ENCODE assay signal across 9 cellular contexts in the genomic region with DNA sequence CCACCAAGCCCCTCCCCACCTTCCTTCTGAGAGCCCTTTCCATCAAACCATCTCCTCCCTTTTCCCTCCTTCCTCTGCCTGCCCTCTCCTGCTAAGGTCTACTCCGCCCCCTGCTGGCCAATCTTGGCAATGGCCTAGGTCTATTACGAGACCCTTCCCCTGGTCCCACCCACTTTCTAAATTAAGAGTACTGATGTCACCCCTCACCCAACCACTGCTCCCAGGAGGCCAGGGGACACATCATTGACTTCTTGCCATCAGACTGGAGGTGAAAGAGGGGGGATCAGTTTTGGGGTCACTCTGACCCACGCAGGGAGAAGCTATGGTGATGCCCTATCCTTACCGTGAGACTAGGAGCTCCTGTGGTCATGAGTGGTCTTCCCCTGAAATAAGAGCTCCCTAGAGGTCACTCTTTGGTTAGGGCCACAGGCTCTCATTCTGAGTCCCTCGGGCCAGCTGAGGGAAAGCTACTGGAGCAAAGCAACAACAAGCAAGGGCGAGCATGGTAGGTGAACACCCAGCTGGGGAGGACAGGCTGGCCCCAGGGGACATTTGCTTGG. TPM values are rescaled to one million over a fixed set of nuclear protein-coding genes. Genes with fewer than 3 reads are reported as not detected.
DNase-seq lines count a peak whose midpoint lies in the region; ATAC-seq and TF ChIP-seq lines count a peak whose summit lies in the region.
"Had no signal": no experiment of that assay in that cellular context is flagged by ENCODE, and none has a peak within 500 bp of the region (broad histone marks: within the 10 kb centered on the region; RNA-seq: fewer than 3 reads in every experiment).

No MANE protein-coding gene starts in this region.

- ATAC-seq in GM21367 (IDR thresholded peaks at IDR 0.05; ENCODE audit: unreplicated experiment) = no peak

- H3K4me3 ChIP-seq in HFF-Myc (replicated peaks; ENCODE audit: low read depth, low read length) (no peak overlapping the region), dorsolateral prefrontal cortex (no peak overlapping the region)

- peaks cover 0 to 6% (median 0%) of the 10 kb centered on the region in 45 donors for H3K27me3 ChIP-seq in dorsolateral prefrontal cortex

- TF ChIP-seq CTCF in HFF-Myc (IDR thresholded peaks at IDR 0.05; ENCODE audit: low read depth, low read length, missing control alignments) (peak; percentile 89), dorsolateral prefrontal cortex (IDR thresholded peaks at IDR 0.05 in 54 of 56, conservative IDR thresholded peaks at IDR 0.05 in 2 of 56; ENCODE audit: low read depth in 1 of 56, partially characterized antibody in 56 of 56) (peak; percentile 65 to 97 (median 90))

- DNase-seq in AML-193 (lab: John Stamatoyannopoulos, UW) (peak; percentile 30 to 56), HFF-Myc (ENCODE audit: extremely low read depth, low read depth) (no peak), NCI-H748 treated with DMSO at 0.1 percent for 48 hours (lab: John Stamatoyannopoulos, UW) (peak; percentile 81), dorsolateral prefrontal cortex (peak in 9 of 10 donors; percentile 27 to 71 (median 64)), medulla oblongata (ENCODE audit: extremely low spot score) (peak; percentile 63)
- DNase-seq in activated CD4-positive, alpha-beta T cell treated with anti-CD3 and anti-CD28 coated beads, Interleukin-2, amount 50 U/mL, for 4 hours = peak; percentile 72 to 79
- DNase-seq in stimulated activated CD8-positive, alpha-beta memory T cell treated with anti-CD3 and anti-CD28 coated beads, Interleukin-2, amount 100 ng/mL, for 1 hour (ENCODE audit: low read depth in 2 of 2) = peak; percentile 20 to 62

- H3K27ac ChIP-seq in dorsolateral prefrontal cortex = no peak overlapping the region

- intact Hi-C loops in dorsolateral prefrontal cortex (cut with DNase I) = loop anchor here (2.0 kb wide), 1 partner anchor 142 kb away; no protein-coding TSS in a partner anchor

RNA-seq across cellular contexts. Expression of a gene that starts 34.6 kb away (rescaled TPM):
- 1 to 10 TPM in 8 of 120 experiments, under 1 TPM in 1, not detected in 111; 0.97 to 2.8 (median 1.8) TPM for total RNA-seq in dorsolateral prefrontal cortex
- total RNA-seq: temporal lobe had no signal

RNA-seq across cellular contexts. Expression of a gene that starts 40.7 kb away (rescaled TPM):
- total RNA-seq in dorsolateral prefrontal cortex = 100 to 1,000 TPM in 65 of 120 experiments, 10 to 100 TPM in 55; 62.8 to 242 (median 102) TPM

RNA-seq across cellular contexts. Expression of a gene that starts 45.7 kb away (rescaled TPM):
- 1 to 10 TPM in 5 of 120 experiments, under 1 TPM in 1, not detected in 114; 0.47 to 1.9 (median 1.2) TPM for total RNA-seq in dorsolateral prefrontal cortex
- total RNA-seq: temporal lobe had no signal

RNA-seq across cellular contexts. Expression of a gene that starts 50.5 kb away (rescaled TPM):
- total RNA-seq in dorsolateral prefrontal cortex = 10 to 100 TPM in 40 of 120 experiments, 1 to 10 TPM in 79, not detected in 1; 1.2 to 42.8 (median 6.7) TPM

RNA-seq across cellular contexts. Expression of a gene that starts 54.0 kb away (rescaled TPM):
- 1 to 10 TPM in 17 of 120 experiments, under 1 TPM in 11, not detected in 92; 0.59 to 9.7 (median 1.1) TPM for total RNA-seq in dorsolateral prefrontal cortex
- total RNA-seq: temporal lobe had no signal
